ENCODE assay signal across 10 cellular contexts in the genomic region with DNA sequence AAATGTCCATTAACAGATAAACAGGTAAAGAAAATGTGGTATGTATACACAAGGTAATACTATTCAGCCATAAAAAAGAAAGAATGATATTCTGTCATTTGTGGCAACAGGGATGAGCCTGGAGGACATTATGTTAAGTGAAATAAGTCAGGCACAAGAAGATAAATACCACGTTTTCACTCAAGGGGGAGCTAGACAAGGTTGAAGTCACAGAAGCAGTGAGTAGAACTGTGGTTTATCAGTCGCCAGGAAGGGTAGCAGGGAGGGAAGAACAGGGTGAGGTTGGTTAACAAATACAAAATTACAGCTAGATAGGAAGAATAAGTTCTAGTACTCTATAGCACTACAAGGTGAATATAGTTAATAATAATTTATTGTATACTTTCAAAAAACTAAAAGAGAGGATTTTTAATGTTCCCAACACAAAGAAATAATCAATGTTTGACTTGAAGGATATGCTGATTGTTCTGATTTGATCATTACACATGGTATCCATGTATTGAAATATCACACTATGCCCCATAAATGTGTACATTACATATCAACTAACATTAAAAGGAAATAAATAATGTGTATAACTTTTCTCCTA. TPM values are rescaled to one million over a fixed set of nuclear protein-coding genes. Genes with fewer than 3 reads are reported as not detected.
DNase-seq lines count a peak whose midpoint lies in the region; ATAC-seq and FAIRE-seq lines count a peak whose summit lies in the region.
"Had no signal": no experiment of that assay in that cellular context is flagged by ENCODE, and none has a peak within 500 bp of the region (broad histone marks: within the 10 kb centered on the region; RNA-seq: fewer than 3 reads in every experiment).

No MANE protein-coding gene starts in this region.

- FAIRE-seq in colon (lab: Jason Lieb, UNC), result peak; percentile 33

- intact Hi-C loops in naive thymus-derived CD4-positive, alpha-beta T cell (cut with micrococcal nuclease), result loop anchor here (1.0 to 5.0 kb wide), 3 partner anchors 21 to 389 kb away; a partner anchor contains a TSS

- H3K4me3 ChIP-seq in naive thymus-derived CD4-positive, alpha-beta T cell (ENCODE audit: low read length), result no peak overlapping the region
- no peak overlapping the region for H3K4me3 ChIP-seq in effector memory CD4-positive, alpha-beta T cell (ENCODE audit: insufficient read depth, low read depth, low read length, poor library complexity, severe bottlenecking)

- no peaks in the 10 kb centered on the region for H3K4me1 ChIP-seq in naive thymus-derived CD4-positive, alpha-beta T cell (ENCODE audit: control insufficient read depth in 2 of 2, insufficient read depth in 2 of 2, low read length in 2 of 2)
- no peaks in the 10 kb centered on the region for H3K4me1 ChIP-seq in effector memory CD4-positive, alpha-beta T cell (ENCODE audit: control insufficient read depth, insufficient read depth, low read length, poor library complexity, severe bottlenecking)

- CTCF ChIA-PET in naive thymus-derived CD4-positive, alpha-beta T cell (lab: Charles Lee), result interaction anchor here (0.5 to 0.6 kb wide), 2 partner anchors 43 to 370 kb away, joined by 3 to 4 read pairs; no protein-coding TSS in a partner anchor

- no peaks in the 10 kb centered on the region for H3K36me3 ChIP-seq in naive thymus-derived CD4-positive, alpha-beta T cell (ENCODE audit: control insufficient read depth in 2 of 3, insufficient read depth in 3 of 3, low read length in 3 of 3)
- H3K36me3 ChIP-seq in effector memory CD4-positive, alpha-beta T cell (ENCODE audit: control insufficient read depth, insufficient read depth, low read length), result peaks cover 3% of the 10 kb centered on the region

- no peak overlapping the region for H3K4me3 Mint-ChIP-seq in naive thymus-derived CD4-positive, alpha-beta T cell
- H3K4me3 Mint-ChIP-seq: CD8-positive, alpha-beta memory T cell; central memory CD8-positive, alpha-beta T cell had no signal

- no peak overlapping the region for H3K27ac ChIP-seq in naive thymus-derived CD4-positive, alpha-beta T cell (ENCODE audit: low read depth, low read length)
- H3K27ac ChIP-seq in effector memory CD4-positive, alpha-beta T cell (ENCODE audit: insufficient read depth, low read length, poor library complexity, severe bottlenecking), result no peak overlapping the region

- H3K9me3 Mint-ChIP-seq in naive thymus-derived CD4-positive, alpha-beta T cell, result no peaks in the 10 kb centered on the region
- H3K9me3 Mint-ChIP-seq: CD8-positive, alpha-beta memory T cell; central memory CD8-positive, alpha-beta T cell had no signal

- no peaks in the 10 kb centered on the region for H3K27me3 Mint-ChIP-seq in naive thymus-derived CD4-positive, alpha-beta T cell
- H3K27me3 Mint-ChIP-seq: CD8-positive, alpha-beta memory T cell; central memory CD8-positive, alpha-beta T cell had no signal

- POLR2A ChIA-PET in naive thymus-derived CD4-positive, alpha-beta T cell (lab: Charles Lee), result no interaction called here

- ATAC-seq in GM18868 (IDR thresholded peaks at IDR 0.05; ENCODE audit: unreplicated experiment) (peak; percentile 78), HG03565 (IDR thresholded peaks at IDR 0.05; ENCODE audit: unreplicated experiment) (peak; percentile 82)
- peak; percentile 83 for ATAC-seq in naive thymus-derived CD4-positive, alpha-beta T cell

- DNase-seq in NCI-H2107 treated with DMSO at 0.1 percent for 48 hours (lab: John Stamatoyannopoulos, UW; ENCODE audit: unreplicated experiment) (peak; percentile 55), NCI-H2107 (lab: John Stamatoyannopoulos, UW) (no peak), OCI-M2 (lab: John Stamatoyannopoulos, UW; ENCODE audit: unreplicated experiment) (peak; percentile 22)
- peak in 6 of 9 donors; percentile 15 to 48 (median 42) for DNase-seq in naive thymus-derived CD4-positive, alpha-beta T cell
- no peak for DNase-seq in effector memory CD4-positive, alpha-beta T cell

- H3K27me3 ChIP-seq in naive thymus-derived CD4-positive, alpha-beta T cell (ENCODE audit: control insufficient read depth in 2 of 2, insufficient read depth in 2 of 2, low read length in 2 of 2), result no peaks in the 10 kb centered on the region
- no peaks in the 10 kb centered on the region for H3K27me3 ChIP-seq in effector memory CD4-positive, alpha-beta T cell (replicated peaks; ENCODE audit: control insufficient read depth, insufficient read depth, low read length, poor library complexity, severe bottlenecking)

- peaks cover 0 to 53% (median 10%) of the 10 kb centered on the region in 5 donors for H3K36me3 Mint-ChIP-seq in naive thymus-derived CD4-positive, alpha-beta T cell

- no peak overlapping the region for H3K27ac Mint-ChIP-seq in naive thymus-derived CD4-positive, alpha-beta T cell

- H3K9me3 ChIP-seq in naive thymus-derived CD4-positive, alpha-beta T cell (ENCODE audit: control insufficient read depth in 2 of 3, low read length in 3 of 3), result no peaks in the 10 kb centered on the region
- no peaks in the 10 kb centered on the region for H3K9me3 ChIP-seq in effector memory CD4-positive, alpha-beta T cell (ENCODE audit: control insufficient read depth, low read length)

- peaks cover 0 to 12% (median 4%) of the 10 kb centered on the region in 7 donors for H3K4me1 Mint-ChIP-seq in naive thymus-derived CD4-positive, alpha-beta T cell

RNA-seq across cellular contexts. Expression of a gene that starts 21.1 kb away (rescaled TPM):
- 1 to 10 TPM; 5.1 to 6.4 (median 5.6) TPM for total RNA-seq in naive thymus-derived CD4-positive, alpha-beta T cell
- 1 to 10 TPM; 6.9 to 9.4 TPM for polyA plus RNA-seq in naive thymus-derived CD4-positive, alpha-beta T cell

RNA-seq across cellular contexts. Expression of a gene that starts 21.2 kb away (rescaled TPM):
- 10 to 100 TPM in 4 of 5 experiments, 1 to 10 TPM in 1; 8.0 to 14.8 (median 13.6) TPM for total RNA-seq in naive thymus-derived CD4-positive, alpha-beta T cell
- 10 to 100 TPM; 11.9 to 12.5 TPM for polyA plus RNA-seq in naive thymus-derived CD4-positive, alpha-beta T cell

Comparison
In these comparisons a context has a peak if more than half of its experiments do, and no peak if none do; other contexts are left out.
1. DNase-seq: peak in NCI-H2107 treated with DMSO at 0.1 percent for 48 hours (single experiment), OCI-M2 (single experiment) and naive thymus-derived CD4-positive, alpha-beta T cell (6 of 9); none in NCI-H2107 (single experiment) and effector memory CD4-positive, alpha-beta T cell (0 of 3).
2. Peak in every context shown above with its lines, with median percentiles within 50 percentile points of each other: ATAC-seq.